In genomic region chr1:20964540-20965484, GRCh38 we compare ENCODE assay signal across 8 cellular contexts.
A peak's percentile ranks its signal among the peaks of the same experiment; 100 is the strongest.
DNase-seq lines count a peak whose midpoint lies in the region; ATAC-seq and TF ChIP-seq lines count a peak whose summit lies in the region.

No MANE protein-coding gene starts in this region.

- CTCF ChIA-PET in MCF 10A (lab: Yijun Ruan, JAX) (interaction anchor here (0.6 kb wide), 1 partner anchor 8 kb away, joined by 4 read pairs; no protein-coding TSS in a partner anchor), mammary epithelial cell (lab: Charles Lee; ENCODE audit: low non-redundant PET) (no interaction called here)

- H3K36me3 ChIP-seq in mammary epithelial cell (ENCODE audit: insufficient read depth, low read length) (peaks cover 12% of the 10 kb centered on the region), OCI-LY3 (replicated peaks; ENCODE audit: low read depth, low read length) (peaks cover 3% of the 10 kb centered on the region), prostate gland (no peaks in the 10 kb centered on the region)

- peak; percentile 52 for ATAC-seq in HG03103 (IDR thresholded peaks at IDR 0.05; ENCODE audit: low read depth, unreplicated experiment)

- H3K4me3 ChIP-seq in mammary epithelial cell (replicated peaks in 1 of 3; ENCODE audit: insufficient read depth in 1 of 3, low read depth in 2 of 3, low read length in 3 of 3): no peak overlapping the region
- peak overlapping the region; percentile 2; the same call in 1 of the 2 replicates for H3K4me3 ChIP-seq in OCI-LY3 (ENCODE audit: low read length)
- H3K4me3 ChIP-seq in prostate gland: no peak overlapping the region

- TF ChIP-seq POLR2A in prostate gland (IDR thresholded peaks at IDR 0.05): no peak

- POLR2A ChIA-PET in MCF 10A (lab: Yijun Ruan, JAX): no interaction called here

- H4K20me1 ChIP-seq in mammary epithelial cell (ENCODE audit: insufficient read depth, low read length): no peaks in the 10 kb centered on the region
- no peaks in the 10 kb centered on the region for H4K20me1 ChIP-seq in OCI-LY3 (ENCODE audit: insufficient read depth, low read length)

- no peak overlapping the region for H3K27ac ChIP-seq in mammary epithelial cell (ENCODE audit: insufficient read depth, low read depth, low read length)
- peak overlapping the region; percentile 46 for H3K27ac ChIP-seq in OCI-LY3 (ENCODE audit: low read length)
- H3K27ac ChIP-seq in prostate gland: no peak overlapping the region

- dilution Hi-C loops in mammary epithelial cell (cut with HindIII; ENCODE audit: low sequenced_read_pairs): no loop called here

- H3K9ac ChIP-seq in mammary epithelial cell (ENCODE audit: insufficient read depth, low read length) (no peak overlapping the region), OCI-LY3 (ENCODE audit: low read length) (no peak overlapping the region)

- BruUV-seq in MCF 10A (replicated peaks; lab: Mats Ljungman, UMichigan): no TSS peak
- BruUV-seq in mammary epithelial cell (replicated peaks; lab: Mats Ljungman, UMichigan): no TSS peak

- no peak overlapping the region for H3K4me3 Mint-ChIP-seq in MCF 10A (ENCODE audit: unreplicated experiment)

- H3K36me3 Mint-ChIP-seq in MCF 10A (ENCODE audit: insufficient read depth, unreplicated experiment): peaks cover 67% of the 10 kb centered on the region

- H3K79me2 ChIP-seq in mammary epithelial cell (ENCODE audit: insufficient read depth, low read length) (no peaks in the 10 kb centered on the region), OCI-LY3 (ENCODE audit: low read length) (no peaks in the 10 kb centered on the region)

- H2AFZ ChIP-seq in mammary epithelial cell (ENCODE audit: low read depth, low read length) (no peak overlapping the region), OCI-LY3 (ENCODE audit: low read depth, low read length) (no peak overlapping the region)

- H3K27me3 ChIP-seq in mammary epithelial cell (ENCODE audit: insufficient read depth, low read length): no peaks in the 10 kb centered on the region
- no peaks in the 10 kb centered on the region for H3K27me3 ChIP-seq in OCI-LY3 (ENCODE audit: low read depth, low read length)
- no peaks in the 10 kb centered on the region for H3K27me3 ChIP-seq in prostate gland (replicated peaks; ENCODE audit: insufficient read depth)

- no peak overlapping the region for H3K4me2 ChIP-seq in mammary epithelial cell (ENCODE audit: insufficient read depth, low read depth, low read length)
- peak overlapping the region; percentile 55 for H3K4me2 ChIP-seq in OCI-LY3 (ENCODE audit: low read length)

- DNase-seq in MCF 10A (ENCODE audit: unreplicated experiment) (no peak), mammary epithelial cell (no peak), prostate gland (ENCODE audit: low spot score) (peak; percentile 6), NCI-H526 (lab: John Stamatoyannopoulos, UW) (no peak), T-helper 9 cell (no peak), NCI-H2171 (lab: John Stamatoyannopoulos, UW) (no peak)

- in situ Hi-C loops in mammary epithelial cell (cut with MboI; ENCODE audit: low sequenced_read_pairs in 2 of 2): no loop called here

- WGBS in mammary epithelial cell (ENCODE audit: low coverage, missing lambda C conversion rate): 90% methylated on average over 7 of the region's 7 CpGs
- WGBS in prostate gland: 45% methylated on average over 7 of the region's 7 CpGs

- intact Hi-C loops in MCF 10A (cut with micrococcal nuclease): no loop called here
- intact Hi-C loops in mammary epithelial cell (cut with micrococcal nuclease): no loop called here
- intact Hi-C loops in prostate gland (cut with DNase I): no loop called here

- H3K9me3 ChIP-seq in mammary epithelial cell (replicated peaks; ENCODE audit: insufficient read depth, low read length) (no peaks in the 10 kb centered on the region), OCI-LY3 (ENCODE audit: insufficient read depth, low read length) (no peaks in the 10 kb centered on the region), prostate gland (no peaks in the 10 kb centered on the region)

- H3K4me1 ChIP-seq in mammary epithelial cell (ENCODE audit: insufficient read depth, low read length) (no peaks in the 10 kb centered on the region), OCI-LY3 (ENCODE audit: low read length) (peaks cover 33% of the 10 kb centered on the region), prostate gland (replicated peaks) (no peaks in the 10 kb centered on the region)

- TF ChIP-seq CTCF in MCF 10A (IDR thresholded peaks at IDR 0.05; ENCODE audit: unreplicated experiment): no peak
- no peak for TF ChIP-seq CTCF in mammary epithelial cell (conservative IDR thresholded peaks at IDR 0.05 in 1 of 2, IDR thresholded peaks at IDR 0.05 in 1 of 2; ENCODE audit: extremely low read depth in 1 of 2, insufficient read depth in 1 of 2, low read depth in 1 of 2, low read length in 2 of 2)
- TF ChIP-seq CTCF in OCI-LY3 (IDR thresholded peaks at IDR 0.05; ENCODE audit: low read depth, low read length): peak; percentile 15; the same call in 1 of the 2 replicates
- TF ChIP-seq CTCF in prostate gland (IDR thresholded peaks at IDR 0.05): no peak

- H3K27me3 Mint-ChIP-seq in MCF 10A (ENCODE audit: insufficient read depth, unreplicated experiment): no peaks in the 10 kb centered on the region

- no peaks in the 10 kb centered on the region for H3K4me1 Mint-ChIP-seq in MCF 10A (ENCODE audit: insufficient read depth, unreplicated experiment)

- H3K9me3 Mint-ChIP-seq in MCF 10A (ENCODE audit: unreplicated experiment): no peaks in the 10 kb centered on the region

- H3K27ac Mint-ChIP-seq in MCF 10A (ENCODE audit: low read depth, unreplicated experiment): peak overlapping the region; percentile 17
